27 cellular contexts compared by ENCODE assay signal in the genomic region with DNA sequence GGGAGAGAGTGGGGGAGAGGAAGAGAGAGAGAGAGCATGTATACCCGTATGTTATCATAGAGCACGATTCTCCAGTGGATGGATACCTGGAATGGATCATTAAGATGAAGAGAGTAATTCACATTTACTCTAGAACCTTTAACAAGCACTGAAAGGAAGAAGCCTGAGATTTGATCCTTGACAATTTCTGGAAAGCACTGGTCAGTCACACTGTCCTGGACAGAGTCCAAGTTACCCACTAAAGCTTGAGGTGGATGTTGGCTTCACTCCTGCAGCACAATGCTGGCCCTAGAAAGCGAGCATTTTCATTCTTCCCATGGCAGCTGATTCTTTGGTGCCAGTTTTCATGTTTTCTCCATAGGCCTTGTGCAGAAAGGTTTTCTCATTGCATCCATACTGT. TPM values are rescaled to one million over a fixed set of nuclear protein-coding genes. Genes with fewer than 3 reads are reported as not detected.
DNase-seq lines count a peak whose midpoint lies in the region; ATAC-seq and TF ChIP-seq lines count a peak whose summit lies in the region.
"Had no signal": no experiment of that assay in that cellular context is flagged by ENCODE, and none has a peak within 500 bp of the region (broad histone marks: within the 10 kb centered on the region; RNA-seq: fewer than 3 reads in every experiment).

No MANE protein-coding gene starts in this region.

- H3K36me3 Mint-ChIP-seq in activated naive CD8-positive, alpha-beta T cell: peaks cover 19% of the 10 kb centered on the region
- peaks cover 26% of the 10 kb centered on the region for H3K36me3 Mint-ChIP-seq in activated naive CD8-positive, alpha-beta T cell treated with anti-CD3 and anti-CD28 coated beads for 36 hours

- H3K27me3 Mint-ChIP-seq in activated naive CD8-positive, alpha-beta T cell: no peaks in the 10 kb centered on the region
- no peaks in the 10 kb centered on the region for H3K27me3 Mint-ChIP-seq in activated naive CD8-positive, alpha-beta T cell treated with anti-CD3 and anti-CD28 coated beads for 36 hours
- H3K27me3 Mint-ChIP-seq: activated CD8-positive, alpha-beta T cell treated with anti-CD3 and anti-CD28 coated beads for 36 hours; CD4-positive, CD25-positive, alpha-beta regulatory T cell; stimulated activated memory B cell treated with anti-CD40 and anti-IgM and Interleukin-4, amounts not matched to agents 10 μg/mL and 1 μg/mL and 100 μg/mL, for 72 hours had no signal

- DNase-seq in activated naive CD8-positive, alpha-beta T cell treated with anti-CD3 and anti-CD28 coated beads for 36 hours: no peak
- peak; percentile 22 to 37 for DNase-seq in cardiac fibroblast (ENCODE audit: low read depth in 2 of 2)
- DNase-seq in myocyte (ENCODE audit: low read depth): peak; percentile 45
- no peak for DNase-seq in cerebellar nuclear complex (lab: John Stamatoyannopoulos, UW)
- no peak for DNase-seq in adrenal gland
- DNase-seq in GM13976 (ENCODE audit: low spot score): no peak
- DNase-seq: ACHN; activated CD8-positive, alpha-beta T cell treated with anti-CD3 and anti-CD28 coated beads for 36 hours; anterior cingulate cortex; CD4-positive, CD25-positive, alpha-beta regulatory T cell; heart right ventricle; KBM-7; kidney; NCI-H1105; NCI-H2171; NCI-H748 treated with DMSO at 0.1 percent for 48 hours; occipital lobe; Peyer's patch; upper lobe of right lung had no signal

- no peaks in the 10 kb centered on the region for H3K9me3 ChIP-seq in adrenal gland (replicated peaks in 1 of 3)
- H3K9me3 ChIP-seq: esophagus muscularis mucosa, heart right ventricle, Peyer's patch, upper lobe of right lung had no signal

- in situ Hi-C loops in GM13976 (cut with MboI; ENCODE audit: low sequenced_read_pairs, unreplicated experiment): loop anchor here (10.0 kb wide), 1 partner anchor 226 kb away; no protein-coding TSS in a partner anchor

- TF ChIP-seq POLR2A in adrenal gland (IDR thresholded peaks at IDR 0.05): no peak

- peaks cover 0 to 21% of the 10 kb centered on the region in 2 donors for H3K4me1 ChIP-seq in adrenal gland (replicated peaks in 1 of 2)
- H3K4me1 ChIP-seq: Peyer's patch, upper lobe of right lung had no signal

- H3K4me3 ChIP-seq in cardiac fibroblast (replicated peaks in 1 of 2; ENCODE audit: low read depth in 2 of 2, low read length in 2 of 2) (no peak overlapping the region), adrenal gland (no peak overlapping the region)
- H3K4me3 ChIP-seq: dorsolateral prefrontal cortex, esophagus muscularis mucosa, heart right ventricle, Peyer's patch, upper lobe of right lung had no signal

- H3K27ac ChIP-seq in adrenal gland: no peak overlapping the region
- H3K27ac ChIP-seq: esophagus muscularis mucosa, Peyer's patch, upper lobe of right lung, VCaP had no signal

- H3K36me3 ChIP-seq in adrenal gland (replicated peaks in 1 of 2): peaks cover 0 to 66% of the 10 kb centered on the region in 2 donors

- peak overlapping the region; percentile 10 for H3K27ac Mint-ChIP-seq in activated naive CD8-positive, alpha-beta T cell
- no peak overlapping the region for H3K27ac Mint-ChIP-seq in activated naive CD8-positive, alpha-beta T cell treated with anti-CD3 and anti-CD28 coated beads for 36 hours
- H3K27ac Mint-ChIP-seq: activated CD8-positive, alpha-beta T cell treated with anti-CD3 and anti-CD28 coated beads for 36 hours; stimulated activated memory B cell treated with anti-CD40 and anti-IgM and Interleukin-4, amounts not matched to agents 10 μg/mL and 1 μg/mL and 100 μg/mL, for 72 hours had no signal

- no peak for ATAC-seq in GM19463 (IDR thresholded peaks at IDR 0.05; ENCODE audit: unreplicated experiment)
- ATAC-seq: activated CD8-positive, alpha-beta T cell treated with anti-CD3 and anti-CD28 coated beads for 36 hours; heart right ventricle; stimulated activated memory B cell treated with anti-CD40 and anti-IgM and Interleukin-4, amounts not matched to agents 10 μg/mL and 1 μg/mL and 100 μg/mL, for 72 hours; upper lobe of right lung had no signal

- peaks cover 22% of the 10 kb centered on the region for H3K4me1 Mint-ChIP-seq in activated naive CD8-positive, alpha-beta T cell (ENCODE audit: low read depth)
- peaks cover 5% of the 10 kb centered on the region for H3K4me1 Mint-ChIP-seq in activated naive CD8-positive, alpha-beta T cell treated with anti-CD3 and anti-CD28 coated beads for 36 hours
- H3K4me1 Mint-ChIP-seq: stimulated activated memory B cell treated with anti-CD40 and anti-IgM and Interleukin-4, amounts not matched to agents 10 μg/mL and 1 μg/mL and 100 μg/mL, for 72 hours had no signal

- H3K4me3 Mint-ChIP-seq in activated naive CD8-positive, alpha-beta T cell: no peak overlapping the region
- no peak overlapping the region for H3K4me3 Mint-ChIP-seq in activated naive CD8-positive, alpha-beta T cell treated with anti-CD3 and anti-CD28 coated beads for 36 hours
- H3K4me3 Mint-ChIP-seq: activated CD8-positive, alpha-beta T cell treated with anti-CD3 and anti-CD28 coated beads for 36 hours; stimulated activated memory B cell treated with anti-CD40 and anti-IgM and Interleukin-4, amounts not matched to agents 10 μg/mL and 1 μg/mL and 100 μg/mL, for 72 hours had no signal

- 72 to 80% (median 77%) methylated on average over 3 of the region's 3 CpGs for WGBS in adrenal gland, 4 donors

- no peaks in the 10 kb centered on the region for H3K27me3 ChIP-seq in adrenal gland
- H3K27me3 ChIP-seq: dorsolateral prefrontal cortex, esophagus muscularis mucosa, heart right ventricle, Peyer's patch, upper lobe of right lung had no signal

- TF ChIP-seq CTCF in cardiac fibroblast (IDR thresholded peaks at IDR 0.05; ENCODE audit: low read depth, low read length) (no peak), adrenal gland (IDR thresholded peaks at IDR 0.05) (no peak), GM13976 (IDR thresholded peaks at IDR 0.05; ENCODE audit: borderline replicate concordance, control extremely low read depth, extremely low read depth, insufficient read depth, missing control alignments) (no peak)

- H3K9me3 Mint-ChIP-seq in activated naive CD8-positive, alpha-beta T cell (ENCODE audit: low read depth): no peaks in the 10 kb centered on the region
- no peaks in the 10 kb centered on the region for H3K9me3 Mint-ChIP-seq in activated naive CD8-positive, alpha-beta T cell treated with anti-CD3 and anti-CD28 coated beads for 36 hours
- H3K9me3 Mint-ChIP-seq: activated CD8-positive, alpha-beta T cell treated with anti-CD3 and anti-CD28 coated beads for 36 hours; stimulated activated memory B cell treated with anti-CD40 and anti-IgM and Interleukin-4, amounts not matched to agents 10 μg/mL and 1 μg/mL and 100 μg/mL, for 72 hours had no signal

- intact Hi-C loops in adrenal gland (cut with DNase I): no loop called here

RNA-seq across cellular contexts. Expression of a gene that starts 25.6 kb away (rescaled TPM):
- 10 to 100 TPM; 24.5 to 25.4 TPM for total RNA-seq in activated naive CD8-positive, alpha-beta T cell treated with anti-CD3 and anti-CD28 coated beads for 36 hours
- 17.2 and 20.9 TPM in 2 replicates for total RNA-seq in myocyte
- 19.9 TPM for polyA plus RNA-seq in myocyte (2012)
- 10 to 100 TPM in 7 of 8 donors, 1 to 10 TPM in 1; 7.1 to 18.2 (median 13.7) TPM for total RNA-seq in adrenal gland
- polyA plus RNA-seq in adrenal gland: 10 to 100 TPM in 1 of 3 donors, 1 to 10 TPM in 2; 6.4 to 21.4 (median 7.4) TPM

RNA-seq across cellular contexts. Expression of a gene that starts 26.2 kb away (rescaled TPM):
- total RNA-seq in activated naive CD8-positive, alpha-beta T cell treated with anti-CD3 and anti-CD28 coated beads for 36 hours: 10 to 100 TPM; 43.7 to 44.2 TPM
- total RNA-seq in myocyte (10.2 and 18.8 TPM in 2 replicates), adrenal gland (10 to 100 TPM; 10.1 to 35.5 (median 21.8) TPM)
- 14.8 TPM for polyA plus RNA-seq in myocyte (2012)
- 10 to 100 TPM; 21.5 to 44.4 (median 26.1) TPM for polyA plus RNA-seq in adrenal gland

RNA-seq across cellular contexts. Expression of a gene that starts 45.4 kb away (rescaled TPM):
- total RNA-seq in activated naive CD8-positive, alpha-beta T cell treated with anti-CD3 and anti-CD28 coated beads for 36 hours: not detected
- total RNA-seq in myocyte (110 and 231 TPM in 2 replicates), adrenal gland (1 to 10 TPM in 4 of 8 donors, under 1 TPM in 2, not detected in 2; 0.28 to 3.7 (median 1.1) TPM)
- 55.6 TPM for polyA plus RNA-seq in myocyte (2012)
- under 1 TPM in 2 of 3 donors, not detected in 1; 0.38 to 0.81 TPM for polyA plus RNA-seq in adrenal gland
- total RNA-seq: activated CD8-positive, alpha-beta T cell treated with anti-CD3 and anti-CD28 coated beads for 36 hours; CD4-positive, CD25-positive, alpha-beta regulatory T cell; Daoy; dorsolateral prefrontal cortex; kidney; mesenteric fat pad; upper lobe of right lung had no signal

RNA-seq across cellular contexts. Expression of a gene that starts 55.8 kb away (rescaled TPM):
- not detected for total RNA-seq in activated naive CD8-positive, alpha-beta T cell treated with anti-CD3 and anti-CD28 coated beads for 36 hours
- total RNA-seq in myocyte (not detected in 2 replicates), adrenal gland (1 to 10 TPM in 3 of 8 donors, under 1 TPM in 3, not detected in 2; 0.28 to 2.5 (median 0.88) TPM)
- not detected for polyA plus RNA-seq in myocyte (2012)
- polyA plus RNA-seq in adrenal gland: 1 to 10 TPM in 2 of 3 donors, under 1 TPM in 1; 0.42 to 4.7 (median 3.2) TPM
- total RNA-seq: activated CD8-positive, alpha-beta T cell treated with anti-CD3 and anti-CD28 coated beads for 36 hours; Daoy; occipital lobe; Peyer's patch had no signal
- polyA plus RNA-seq: CD4-positive, CD25-positive, alpha-beta regulatory T cell had no signal

RNA-seq across cellular contexts. Expression of a gene that starts 56.1 kb away (rescaled TPM):
- total RNA-seq in activated naive CD8-positive, alpha-beta T cell treated with anti-CD3 and anti-CD28 coated beads for 36 hours: not detected
- not detected in 2 replicates for total RNA-seq in myocyte
- polyA plus RNA-seq in myocyte (2012): not detected
- total RNA-seq in adrenal gland: not detected
- not detected for polyA plus RNA-seq in adrenal gland
- total RNA-seq: activated CD8-positive, alpha-beta T cell treated with anti-CD3 and anti-CD28 coated beads for 36 hours; CD4-positive, CD25-positive, alpha-beta regulatory T cell; Daoy; dorsolateral prefrontal cortex; esophagus muscularis mucosa; heart right ventricle; mesenteric fat pad; occipital lobe; Peyer's patch; upper lobe of right lung had no signal
- polyA plus RNA-seq: CD4-positive, CD25-positive, alpha-beta regulatory T cell; heart right ventricle had no signal

Comparison
In these comparisons a context has a peak if more than half of its experiments do, and no peak if none do; other contexts are left out.
1. DNase-seq: peak in cardiac fibroblast (2 of 2) and myocyte (single experiment); none in activated naive CD8-positive, alpha-beta T cell treated with anti-CD3 and anti-CD28 coated beads for 36 hours (single experiment), cerebellar nuclear complex (0 of 2), adrenal gland (0 of 7) and GM13976 (single experiment).
2. RNA of a gene that starts 45.4 kb away (total RNA-seq): 110 to 231 TPM in myocyte; 0.28 to 3.7 TPM in adrenal gland and not detected in activated naive CD8-positive, alpha-beta T cell treated with anti-CD3 and anti-CD28 coated beads for 36 hours; every median in the first group is over 10 times any median in the second.